In the genomic region with DNA sequence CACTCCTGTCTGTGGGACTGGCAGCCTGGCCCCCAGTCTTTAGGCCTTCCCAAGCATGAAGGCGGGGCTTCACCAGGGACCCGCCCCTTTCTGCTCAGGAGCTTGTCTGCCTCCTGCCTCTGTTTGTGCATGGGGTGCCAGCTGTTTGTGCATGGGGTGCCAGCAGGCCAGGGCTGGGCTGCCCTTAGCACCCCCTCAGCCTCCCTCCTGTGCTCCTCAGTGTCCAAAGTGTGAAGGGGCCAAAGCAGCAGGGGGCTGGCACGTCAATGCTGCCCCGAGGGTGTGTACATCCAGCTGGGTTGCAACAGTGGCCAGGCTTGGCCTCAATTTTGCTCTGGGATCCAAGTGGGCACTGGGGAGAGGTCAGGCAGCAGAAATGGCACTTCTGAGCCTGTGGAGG, we compare ENCODE assay signal across 17 cellular contexts.
DNase-seq lines count a peak whose midpoint lies in the region; ATAC-seq lines count a peak whose summit lies in the region.
"Had no signal": no experiment of that assay in that cellular context is flagged by ENCODE, and none has a peak within 500 bp of the region (broad histone marks: within the 10 kb centered on the region; RNA-seq: fewer than 3 reads in every experiment).

No MANE protein-coding gene starts in this region.

- POLR2A ChIA-PET in naive thymus-derived CD8-positive, alpha-beta T cell (lab: Charles Lee), result no interaction called here

- no peak overlapping the region for H3K4me3 Mint-ChIP-seq in stimulated activated effector memory CD8-positive, alpha-beta T cell treated with anti-CD3 and anti-CD28 coated beads, Interleukin-12 subunit alpha, Interleukin-12 subunit beta, amount 100 ng/mL, for 72 hours
- H3K4me3 Mint-ChIP-seq in naive thymus-derived CD8-positive, alpha-beta T cell, result no peak overlapping the region
- H3K4me3 Mint-ChIP-seq: B cell; CD14-positive monocyte; CD4-positive, alpha-beta T cell; CD8-positive, alpha-beta memory T cell; HFFc6 had no signal

- H3K36me3 Mint-ChIP-seq in stimulated activated effector memory CD8-positive, alpha-beta T cell treated with anti-CD3 and anti-CD28 coated beads, Interleukin-12 subunit alpha, Interleukin-12 subunit beta, amount 100 ng/mL, for 72 hours, result no peaks in the 10 kb centered on the region
- H3K36me3 Mint-ChIP-seq in naive thymus-derived CD8-positive, alpha-beta T cell, result no peaks in the 10 kb centered on the region
- H3K36me3 Mint-ChIP-seq: CD14-positive monocyte; CD8-positive, alpha-beta memory T cell had no signal

- H3K27ac ChIP-seq in right cardiac atrium (ENCODE audit: low read length) (no peak overlapping the region), aorta (ENCODE audit: low read depth in 1 of 2, low read length in 2 of 2) (no peak overlapping the region)
- H3K27ac ChIP-seq: 22Rv1; BLaER1 treated with 17β-estradiol and CSF1 and Interleukin-3, amounts not matched to agents 10 nM and 100 nM had no signal

- H3K36me3 ChIP-seq in aorta (ENCODE audit: control insufficient read depth in 1 of 2, insufficient read depth in 2 of 2, low read length in 1 of 2), result no peaks in the 10 kb centered on the region
- H3K36me3 ChIP-seq: HAP-1 had no signal

- no peaks in the 10 kb centered on the region for H3K9me3 Mint-ChIP-seq in stimulated activated effector memory CD8-positive, alpha-beta T cell treated with anti-CD3 and anti-CD28 coated beads, Interleukin-12 subunit alpha, Interleukin-12 subunit beta, amount 100 ng/mL, for 72 hours
- peaks cover 0 to 23% (median 6%) of the 10 kb centered on the region in 9 donors for H3K9me3 Mint-ChIP-seq in naive thymus-derived CD8-positive, alpha-beta T cell

- DNase-seq in right cardiac atrium (peak in 2 of 3 donors; percentile 3 to 20), left cardiac atrium (no peak), aorta (no peak)
- DNase-seq in stimulated activated effector memory CD8-positive, alpha-beta T cell treated with anti-CD3 and anti-CD28 coated beads, Interleukin-12 subunit alpha, Interleukin-12 subunit beta, amount 100 ng/mL, for 72 hours (ENCODE audit: low spot score in 2 of 2), result no peak
- no peak for DNase-seq in activated T-cell treated with anti-CD3 and anti-CD28 coated beads, Interleukin-2, amount 50 U/mL, for 48 hours
- DNase-seq in naive thymus-derived CD8-positive, alpha-beta T cell, result no peak
- DNase-seq: CD4-positive, alpha-beta T cell; CD8-positive, alpha-beta memory T cell; DMS79 treated with DMSO at 0.1 percent for 48 hours; GF-D8; GOT3; HFFc6 had no signal

- H3K4me3 ChIP-seq in right cardiac atrium (ENCODE audit: low read length) (no peak overlapping the region), aorta (ENCODE audit: low read length in 2 of 2) (no peak overlapping the region)
- H3K4me3 ChIP-seq: BLaER1 treated with 17β-estradiol and CSF1 and Interleukin-3, amounts not matched to agents 10 nM and 100 nM; HAP-1 had no signal

- H3K9me3 ChIP-seq in right cardiac atrium (ENCODE audit: control insufficient read depth, low read length) (no peaks in the 10 kb centered on the region), aorta (ENCODE audit: control insufficient read depth, low read length) (peaks cover 2% of the 10 kb centered on the region)

- ATAC-seq in right cardiac atrium (no peak), left cardiac atrium (no peak), aorta (ENCODE audit: low FRiP score) (peak; percentile 46)
- peak; percentile 37 for ATAC-seq in stimulated activated effector memory CD8-positive, alpha-beta T cell treated with anti-CD3 and anti-CD28 coated beads, Interleukin-12 subunit alpha, Interleukin-12 subunit beta, amount 100 ng/mL, for 72 hours
- ATAC-seq in naive thymus-derived CD8-positive, alpha-beta T cell, result no peak

- H3K4me1 ChIP-seq in right cardiac atrium (ENCODE audit: control insufficient read depth, insufficient read depth, low read length), result no peaks in the 10 kb centered on the region
- no peaks in the 10 kb centered on the region for H3K4me1 ChIP-seq in aorta (ENCODE audit: control insufficient read depth in 1 of 2, insufficient read depth in 2 of 2, low read length in 2 of 2)
- H3K4me1 ChIP-seq: BLaER1 treated with 17β-estradiol and CSF1 and Interleukin-3, amounts not matched to agents 10 nM and 100 nM; HAP-1 had no signal

- no peak overlapping the region for H3K27ac Mint-ChIP-seq in stimulated activated effector memory CD8-positive, alpha-beta T cell treated with anti-CD3 and anti-CD28 coated beads, Interleukin-12 subunit alpha, Interleukin-12 subunit beta, amount 100 ng/mL, for 72 hours
- no peak overlapping the region for H3K27ac Mint-ChIP-seq in naive thymus-derived CD8-positive, alpha-beta T cell
- H3K27ac Mint-ChIP-seq: B cell; CD4-positive, alpha-beta T cell; CD8-positive, alpha-beta memory T cell; HFFc6 had no signal

- no peaks in the 10 kb centered on the region for H3K4me1 Mint-ChIP-seq in stimulated activated effector memory CD8-positive, alpha-beta T cell treated with anti-CD3 and anti-CD28 coated beads, Interleukin-12 subunit alpha, Interleukin-12 subunit beta, amount 100 ng/mL, for 72 hours
- H3K4me1 Mint-ChIP-seq in naive thymus-derived CD8-positive, alpha-beta T cell, result no peaks in the 10 kb centered on the region
- H3K4me1 Mint-ChIP-seq: B cell; CD14-positive monocyte; CD8-positive, alpha-beta memory T cell had no signal

- intact Hi-C loops in right cardiac atrium (cut with DNase I), result no loop called here
- intact Hi-C loops in left cardiac atrium (cut with DNase I), result no loop called here
- intact Hi-C loops in aorta (cut with DNase I), result no loop called here

- H3K27me3 Mint-ChIP-seq in naive thymus-derived CD8-positive, alpha-beta T cell, result no peaks in the 10 kb centered on the region
- H3K27me3 Mint-ChIP-seq: B cell; CD4-positive, alpha-beta T cell; CD8-positive, alpha-beta memory T cell had no signal

- WGBS in right cardiac atrium, result 85% methylated on average over 4 of the region's 4 CpGs
- 78 to 85% methylated on average over 4 of the region's 4 CpGs for WGBS in aorta, 2 donors

- H3K27me3 ChIP-seq in right cardiac atrium (ENCODE audit: control insufficient read depth, insufficient read depth) (no peaks in the 10 kb centered on the region), aorta (ENCODE audit: control insufficient read depth in 1 of 2, insufficient read depth in 2 of 2, low read length in 1 of 2) (no peaks in the 10 kb centered on the region)
- H3K27me3 ChIP-seq: BLaER1 treated with 17β-estradiol and CSF1 and Interleukin-3, amounts not matched to agents 10 nM and 100 nM had no signal

Comparison
In these comparisons a context has a peak if more than half of its experiments do, and no peak if none do; other contexts are left out.
1. DNase-seq: peak in right cardiac atrium (2 of 3); none in left cardiac atrium (single experiment), stimulated activated effector memory CD8-positive, alpha-beta T cell treated with anti-CD3 and anti-CD28 coated beads, Interleukin-12 subunit alpha, Interleukin-12 subunit beta, amount 100 ng/mL, for 72 hours (0 of 2), aorta (0 of 2), activated T-cell treated with anti-CD3 and anti-CD28 coated beads, Interleukin-2, amount 50 U/mL, for 48 hours (0 of 2) and naive thymus-derived CD8-positive, alpha-beta T cell (0 of 10).
2. ATAC-seq: peak in stimulated activated effector memory CD8-positive, alpha-beta T cell treated with anti-CD3 and anti-CD28 coated beads, Interleukin-12 subunit alpha, Interleukin-12 subunit beta, amount 100 ng/mL, for 72 hours (single experiment) and aorta (single experiment); none in right cardiac atrium (0 of 2), left cardiac atrium (0 of 2) and naive thymus-derived CD8-positive, alpha-beta T cell (0 of 2).